23 cellular contexts compared by ENCODE assay signal in the genomic region with DNA sequence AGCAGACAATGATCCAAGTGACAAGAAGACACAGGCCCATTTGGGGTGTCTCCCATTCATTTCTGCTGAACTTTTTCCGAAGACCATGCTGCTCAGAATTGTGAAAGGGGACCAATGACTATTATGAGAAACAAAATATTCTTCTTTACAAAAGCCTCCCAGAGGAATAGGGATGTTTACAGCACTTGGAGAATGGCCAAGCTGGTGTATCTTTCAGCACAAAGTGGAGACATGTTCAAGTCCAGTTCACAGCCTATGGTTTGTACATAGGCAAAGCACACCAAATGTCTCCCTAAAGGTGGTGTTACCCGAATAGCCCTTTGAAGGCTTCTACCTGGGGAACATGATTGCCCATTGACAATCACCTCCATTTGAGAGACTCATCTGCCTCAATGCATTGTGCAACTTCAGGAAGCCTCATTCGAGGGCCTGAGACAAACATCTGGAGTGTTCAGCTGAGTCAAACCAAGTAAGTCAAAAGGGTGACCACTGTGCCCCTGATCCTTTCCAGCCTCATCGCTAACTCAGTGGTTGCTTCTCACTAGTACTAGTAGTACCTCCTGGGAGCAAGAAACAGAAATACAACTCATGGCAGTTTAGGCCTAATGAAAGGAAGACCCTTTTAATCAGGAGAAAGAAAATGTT.
"Had no signal": no experiment of that assay in that cellular context is flagged by ENCODE, and none has a peak within 500 bp of the region (broad histone marks: within the 10 kb centered on the region; RNA-seq: fewer than 3 reads in every experiment).

No MANE protein-coding gene starts in this region.

- ATAC-seq: activated CD8-positive, alpha-beta T cell treated with anti-CD3 and anti-CD28 coated beads for 36 hours; body of pancreas; natural killer cell; stimulated activated naive CD8-positive, alpha-beta T cell treated with anti-CD3 and anti-CD28 coated beads, Interleukin-15, Interleukin-2, amounts not matched to agents 100 U/mL and 50 U/mL, for 24 hours; upper lobe of right lung had no signal

- H3K4me1 ChIP-seq: left ventricle myocardium inferior, prostate gland, thyroid gland, upper lobe of right lung had no signal

- H3K4me3 ChIP-seq: body of pancreas, left ventricle myocardium inferior, ovary, prostate gland, thyroid gland, upper lobe of right lung had no signal

- H3K9me3 ChIP-seq: body of pancreas, left ventricle myocardium inferior, ovary, prostate gland, thyroid gland, upper lobe of right lung had no signal

- H3K27ac ChIP-seq: body of pancreas, left ventricle myocardium inferior, ovary, prostate gland, thyroid gland, upper lobe of right lung, WERI-Rb-1 had no signal

- H3K36me3 ChIP-seq: left ventricle myocardium inferior, ovary, prostate gland, thyroid gland, upper lobe of right lung, WERI-Rb-1 had no signal

- H3K27me3 ChIP-seq: body of pancreas, ovary, thyroid gland, upper lobe of right lung had no signal

- DNase-seq: activated CD4-positive, alpha-beta T cell treated with anti-CD3 and anti-CD28 coated beads, Interleukin-2, amount 10 ng/mL, durations not matched to agents 7 days and 5 days; activated CD4-positive, CD25-positive, alpha-beta regulatory T cell treated with anti-CD3 and anti-CD28 coated beads, Interleukin-2, amount 50 U/mL, for 72 hours; activated CD8-positive, alpha-beta T cell treated with anti-CD3 and anti-CD28 coated beads for 36 hours; activated gamma-delta T cell; anterior cingulate cortex; body of pancreas; dermis blood vessel endothelial cell; effector CD8-positive, alpha-beta T cell; foreskin melanocyte; glutamatergic neuron; hippocampal formation; kidney glomerular epithelial cell; left ventricle myocardium inferior; natural killer cell; ovary; stimulated activated CD4-positive, alpha-beta T cell treated with anti-CD3 and anti-CD28 coated beads, Interleukin-12 subunit alpha, Interleukin-12 subunit beta, amount 100 ng/mL, for 4 hours; stimulated activated CD4-positive, alpha-beta T cell treated with anti-CD3 and anti-CD28 coated beads, Interleukin-4, amount 100 ng/mL, for 4 hours; stimulated activated naive CD8-positive, alpha-beta T cell treated with anti-CD3 and anti-CD28 coated beads, Interleukin-15, Interleukin-2, amounts not matched to agents 100 U/mL and 50 U/mL, for 24 hours; T-helper 1 cell; thyroid gland; upper lobe of right lung; WERI-Rb-1 had no signal
